Comparison of ENCODE assay signal across 1 cellular context in genomic region chr1:200901796-200902444, GRCh38.
TF ChIP-seq lines count a peak whose summit lies in the region.

No MANE protein-coding gene starts in this region.

TF ChIP-seq in WTC11, 78 proteins besides CTCF, POLR2A, EP300 and RAD21 (continued from another document):
- TF ChIP-seq ZSCAN18 (CRISPR knock-in tag; IDR thresholded peaks at IDR 0.05) (no peak), ATF1 (CRISPR knock-in tag; IDR thresholded peaks at IDR 0.05) (no peak), E2F4 (CRISPR knock-in tag; IDR thresholded peaks at IDR 0.05; ENCODE audit: borderline replicate concordance, low read depth) (no peak), SMAD4 (CRISPR knock-in tag; IDR thresholded peaks at IDR 0.05) (no peak)
